ENCODE assay signal across 11 cellular contexts in the genomic region with DNA sequence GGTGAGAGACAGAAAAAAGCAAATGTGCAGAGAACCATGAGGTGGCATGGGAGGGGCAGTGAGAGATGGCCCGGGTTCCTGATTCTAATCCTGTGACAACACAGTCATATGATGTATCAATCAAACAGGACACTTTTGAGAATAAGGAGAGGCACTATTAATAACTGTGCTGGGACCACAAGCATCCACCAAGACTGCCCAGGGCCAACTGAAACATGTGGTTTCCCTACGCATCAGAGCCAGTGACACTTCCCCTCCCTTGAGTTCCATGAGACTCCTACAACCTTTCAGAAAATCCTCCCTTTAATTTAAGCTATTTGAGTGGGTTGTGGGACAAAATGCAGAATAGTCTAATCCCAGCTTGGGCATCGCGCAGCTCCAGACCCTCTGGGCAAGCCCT. TPM values are rescaled to one million over a fixed set of nuclear protein-coding genes. Genes with fewer than 3 reads are reported as not detected.
A peak's percentile ranks its signal among the peaks of the same experiment; 100 is the strongest.
DNase-seq lines count a peak whose midpoint lies in the region; ATAC-seq and TF ChIP-seq lines count a peak whose summit lies in the region.
"Had no signal": no experiment of that assay in that cellular context is flagged by ENCODE, and none has a peak within 500 bp of the region (broad histone marks: within the 10 kb centered on the region; RNA-seq: fewer than 3 reads in every experiment).

No MANE protein-coding gene starts in this region.

- intact Hi-C loops in breast epithelium (cut with DNase I; ENCODE audit: low total_unique reads), result no loop called here
- intact Hi-C loops in mammary epithelial cell (cut with micrococcal nuclease), result loop anchor here (10.0 kb wide), 1 partner anchor 1460 kb away; no protein-coding TSS in a partner anchor
- intact Hi-C loops in activated T-helper 1 cell treated with anti-CD3 and anti-CD28 coated beads, Interleukin-12 subunit alpha, Interleukin-12 subunit beta, Interleukin-2, Interleukin-4 antibody, amounts not matched to agents 30 ng/mL and 10 ng/mL and 1 ng/mL, durations not matched to agents 14 hours and 24 hours and 36 hours (cut with micrococcal nuclease), result no loop called here
- intact Hi-C loops in aorta (cut with DNase I), result no loop called here

- H3K9me3 ChIP-seq in breast epithelium, result no peaks in the 10 kb centered on the region
- H3K9me3 ChIP-seq in mammary epithelial cell (replicated peaks; ENCODE audit: insufficient read depth, low read length), result no peaks in the 10 kb centered on the region
- no peaks in the 10 kb centered on the region for H3K9me3 ChIP-seq in mesodermal cell (ENCODE audit: control insufficient read depth, low read length)
- no peaks in the 10 kb centered on the region for H3K9me3 ChIP-seq in aorta (ENCODE audit: control insufficient read depth, low read length)
- H3K9me3 ChIP-seq: gastroesophageal sphincter had no signal

- in situ Hi-C loops in mammary epithelial cell (cut with MboI; ENCODE audit: low sequenced_read_pairs in 2 of 2), result no loop called here

- no peaks in the 10 kb centered on the region for H3K36me3 ChIP-seq in breast epithelium
- H3K36me3 ChIP-seq in mammary epithelial cell (ENCODE audit: insufficient read depth, low read length), result no peaks in the 10 kb centered on the region
- H3K36me3 ChIP-seq in mesodermal cell (ENCODE audit: control insufficient read depth, insufficient read depth, low read length), result peaks cover 9% of the 10 kb centered on the region
- no peaks in the 10 kb centered on the region for H3K36me3 ChIP-seq in aorta (ENCODE audit: control insufficient read depth in 1 of 2, insufficient read depth in 2 of 2, low read length in 1 of 2)
- H3K36me3 ChIP-seq: gastroesophageal sphincter had no signal

- no peak overlapping the region for H3K4me3 Mint-ChIP-seq in activated T-helper 1 cell treated with anti-CD3 and anti-CD28 coated beads, Interleukin-12 subunit alpha, Interleukin-12 subunit beta, Interleukin-2, Interleukin-4 antibody, amounts not matched to agents 30 ng/mL and 10 ng/mL and 1 ng/mL, durations not matched to agents 14 hours and 24 hours and 36 hours

- WGBS in mammary epithelial cell (ENCODE audit: low coverage, missing lambda C conversion rate), result 68% methylated on average over 4 of the region's 4 CpGs
- 100% methylated on average over 1 of the region's 4 CpGs; no CpG with 5 or more reads in 1 of the 2 experiments for WGBS in mesodermal cell (ENCODE audit: insufficient coverage in 2 of 2), 2 experiments
- WGBS in aorta, 2 donors, result 42 to 45% methylated on average over 4 of the region's 4 CpGs

- H3K27me3 Mint-ChIP-seq in activated T-helper 1 cell treated with anti-CD3 and anti-CD28 coated beads, Interleukin-12 subunit alpha, Interleukin-12 subunit beta, Interleukin-2, Interleukin-4 antibody, amounts not matched to agents 30 ng/mL and 10 ng/mL and 1 ng/mL, durations not matched to agents 14 hours and 24 hours and 36 hours (ENCODE audit: insufficient read depth), result no peaks in the 10 kb centered on the region

- peaks cover 23% of the 10 kb centered on the region for H3K36me3 Mint-ChIP-seq in activated T-helper 1 cell treated with anti-CD3 and anti-CD28 coated beads, Interleukin-12 subunit alpha, Interleukin-12 subunit beta, Interleukin-2, Interleukin-4 antibody, amounts not matched to agents 30 ng/mL and 10 ng/mL and 1 ng/mL, durations not matched to agents 14 hours and 24 hours and 36 hours (ENCODE audit: low read depth)

- H3K27ac Mint-ChIP-seq in activated T-helper 1 cell treated with anti-CD3 and anti-CD28 coated beads, Interleukin-12 subunit alpha, Interleukin-12 subunit beta, Interleukin-2, Interleukin-4 antibody, amounts not matched to agents 30 ng/mL and 10 ng/mL and 1 ng/mL, durations not matched to agents 14 hours and 24 hours and 36 hours, result peak overlapping the region; percentile 67

- H3K27me3 ChIP-seq in breast epithelium, result no peaks in the 10 kb centered on the region
- no peaks in the 10 kb centered on the region for H3K27me3 ChIP-seq in mammary epithelial cell (ENCODE audit: insufficient read depth, low read length)
- H3K27me3 ChIP-seq in aorta (ENCODE audit: control insufficient read depth in 1 of 2, insufficient read depth in 2 of 2, low read length in 1 of 2), result no peaks in the 10 kb centered on the region
- H3K27me3 ChIP-seq: gastroesophageal sphincter had no signal

- no peaks in the 10 kb centered on the region for H3K9me3 Mint-ChIP-seq in activated T-helper 1 cell treated with anti-CD3 and anti-CD28 coated beads, Interleukin-12 subunit alpha, Interleukin-12 subunit beta, Interleukin-2, Interleukin-4 antibody, amounts not matched to agents 30 ng/mL and 10 ng/mL and 1 ng/mL, durations not matched to agents 14 hours and 24 hours and 36 hours

- peaks cover 35% of the 10 kb centered on the region for H3K79me2 ChIP-seq in mammary epithelial cell (ENCODE audit: insufficient read depth, low read length)

- H3K4me1 Mint-ChIP-seq in activated T-helper 1 cell treated with anti-CD3 and anti-CD28 coated beads, Interleukin-12 subunit alpha, Interleukin-12 subunit beta, Interleukin-2, Interleukin-4 antibody, amounts not matched to agents 30 ng/mL and 10 ng/mL and 1 ng/mL, durations not matched to agents 14 hours and 24 hours and 36 hours (ENCODE audit: low read depth), result peaks cover 81% of the 10 kb centered on the region

- no peak overlapping the region for H3K4me2 ChIP-seq in mammary epithelial cell (ENCODE audit: insufficient read depth, low read depth, low read length)

- no peak overlapping the region for H3K9ac ChIP-seq in mammary epithelial cell (ENCODE audit: insufficient read depth, low read length)

- dilution Hi-C loops in mammary epithelial cell (cut with HindIII; ENCODE audit: low sequenced_read_pairs), result no loop called here

- no peak overlapping the region for H2AFZ ChIP-seq in mammary epithelial cell (ENCODE audit: low read depth, low read length)

- no peaks in the 10 kb centered on the region for H4K20me1 ChIP-seq in mammary epithelial cell (ENCODE audit: insufficient read depth, low read length)

- CTCF ChIA-PET in mammary epithelial cell (lab: Charles Lee; ENCODE audit: low non-redundant PET), result no interaction called here

- H3K27ac ChIP-seq in breast epithelium (peak overlapping the region; percentile 31 to 83), mammary epithelial cell (ENCODE audit: insufficient read depth, low read depth, low read length) (no peak overlapping the region), mesodermal cell (ENCODE audit: low read depth, low read length, severe bottlenecking) (peak overlapping the region; percentile 33), aorta (ENCODE audit: low read depth in 1 of 2, low read length in 2 of 2) (peak overlapping the region; percentile 79 to 82)
- H3K27ac ChIP-seq: C4-2B, RWPE1 had no signal

- TF ChIP-seq CTCF in breast epithelium (IDR thresholded peaks at IDR 0.05), result no peak
- no peak for TF ChIP-seq CTCF in mammary epithelial cell (conservative IDR thresholded peaks at IDR 0.05 in 1 of 2, IDR thresholded peaks at IDR 0.05 in 1 of 2; ENCODE audit: extremely low read depth in 1 of 2, insufficient read depth in 1 of 2, low read depth in 1 of 2, low read length in 2 of 2)

- DNase-seq in breast epithelium (ENCODE audit: low spot score in 2 of 2) (no peak), mammary epithelial cell (no peak), aorta (peak; percentile 62 to 73), hepatic stellate cell (ENCODE audit: low spot score) (no peak), HPDE6-E6E7 (ENCODE audit: extremely low spot score) (no peak), middle frontal gyrus (ENCODE audit: extremely low spot score, low spot score) (no peak)
- no peak for DNase-seq in activated T-helper 1 cell treated with anti-CD3 and anti-CD28 coated beads, Interleukin-12 subunit alpha, Interleukin-12 subunit beta, Interleukin-2, Interleukin-4 antibody, amounts not matched to agents 30 ng/mL and 10 ng/mL and 1 ng/mL, durations not matched to agents 14 hours and 24 hours and 36 hours (ENCODE audit: low spot score)

- no TSS peak for BruUV-seq in mammary epithelial cell (replicated peaks; lab: Mats Ljungman, UMichigan)

- no peak overlapping the region for H3K4me3 ChIP-seq in breast epithelium
- H3K4me3 ChIP-seq in mammary epithelial cell (replicated peaks in 1 of 3; ENCODE audit: insufficient read depth in 1 of 3, low read depth in 2 of 3, low read length in 3 of 3), result no peak overlapping the region
- H3K4me3 ChIP-seq in mesodermal cell (ENCODE audit: extremely low read depth, insufficient read depth, low read length, poor library complexity, severe bottlenecking), result no peak overlapping the region
- H3K4me3 ChIP-seq in aorta (ENCODE audit: low read length in 2 of 2), result no peak overlapping the region
- H3K4me3 ChIP-seq: gastroesophageal sphincter had no signal

- no peak for ATAC-seq in aorta (ENCODE audit: low FRiP score)
- ATAC-seq: gastroesophageal sphincter had no signal

- H3K4me1 ChIP-seq in breast epithelium (peaks cover 3 to 30% of the 10 kb centered on the region in 2 donors), mammary epithelial cell (ENCODE audit: insufficient read depth, low read length) (peaks cover 37% of the 10 kb centered on the region), mesodermal cell (ENCODE audit: control insufficient read depth, insufficient read depth, low read length, poor library complexity, severe bottlenecking) (peaks cover 56% of the 10 kb centered on the region), aorta (ENCODE audit: control insufficient read depth in 1 of 2, insufficient read depth in 2 of 2, low read length in 2 of 2) (peaks cover 7 to 12% of the 10 kb centered on the region in 2 donors)

- TF ChIP-seq POLR2A in breast epithelium (IDR thresholded peaks at IDR 0.05), result no peak

RNA-seq across cellular contexts. Expression of gene SH3BP5, which starts 17.4 kb away (rescaled TPM):
- 10 to 100 TPM; 56.9 to 96.2 (median 83.2) TPM for total RNA-seq in breast epithelium
- 10 to 100 TPM; 15.4 to 21.0 TPM for total RNA-seq in mammary epithelial cell
- 20.1 TPM for polyA plus RNA-seq in mammary epithelial cell
- polyA minus RNA-seq in mammary epithelial cell, result 10.6 TPM
- 28.0 and 30.3 TPM in 2 replicates for total RNA-seq in activated T-helper 1 cell treated with anti-CD3 and anti-CD28 coated beads, Interleukin-12 subunit alpha, Interleukin-12 subunit beta, Interleukin-2, Interleukin-4 antibody, amounts not matched to agents 30 ng/mL and 10 ng/mL and 1 ng/mL, durations not matched to agents 14 hours and 24 hours and 36 hours
- polyA plus RNA-seq in mesodermal cell (2013, experiment 1 of 2), result 41.1 TPM
- 40.9 TPM for polyA plus RNA-seq in mesodermal cell (2013, experiment 2 of 2)
- 10 to 100 TPM; 79.9 to 93.1 TPM for total RNA-seq in aorta
- 10 to 100 TPM; 26.5 to 62.6 TPM for polyA plus RNA-seq in aorta

Comparison
In these comparisons a context has a peak if more than half of its experiments do, and no peak if none do; other contexts are left out.
1. DNase-seq: peak in aorta (2 of 2); none in breast epithelium (0 of 2), mammary epithelial cell (single experiment), activated T-helper 1 cell treated with anti-CD3 and anti-CD28 coated beads, Interleukin-12 subunit alpha, Interleukin-12 subunit beta, Interleukin-2, Interleukin-4 antibody, amounts not matched to agents 30 ng/mL and 10 ng/mL and 1 ng/mL, durations not matched to agents 14 hours and 24 hours and 36 hours (single experiment), hepatic stellate cell (single experiment), HPDE6-E6E7 (single experiment) and middle frontal gyrus (single experiment).